In genomic region chr5:172110260-172110815, GRCh38 we compare ENCODE assay signal across 8 cellular contexts.
DNase-seq lines count a peak whose midpoint lies in the region; ATAC-seq and TF ChIP-seq lines count a peak whose summit lies in the region.

No MANE protein-coding gene starts in this region.

- H3K27ac ChIP-seq in BLaER1 (peak overlapping the region; percentile 71), KMS-11 (no peak overlapping the region)
- peak overlapping the region; percentile 71 for H3K27ac ChIP-seq in naive thymus-derived CD4-positive, alpha-beta T cell (ENCODE audit: low read depth, low read length)

- H3K4me1 ChIP-seq in BLaER1 = peaks cover 88% of the 10 kb centered on the region
- peaks cover 33% of the 10 kb centered on the region for H3K4me1 ChIP-seq in KMS-11 (ENCODE audit: low read depth, poor library complexity, severe bottlenecking)
- H3K4me1 ChIP-seq in naive thymus-derived CD4-positive, alpha-beta T cell (ENCODE audit: control insufficient read depth in 2 of 2, insufficient read depth in 2 of 2, low read length in 2 of 2) = peaks cover 62 to 67% of the 10 kb centered on the region in 2 donors

- no peaks in the 10 kb centered on the region for H3K9me3 Mint-ChIP-seq in central memory CD8-positive, alpha-beta T cell
- no peaks in the 10 kb centered on the region for H3K9me3 Mint-ChIP-seq in naive thymus-derived CD4-positive, alpha-beta T cell

- H2AFZ ChIP-seq in KMS-11 (ENCODE audit: low read depth) = no peak overlapping the region

- H3K27me3 ChIP-seq in BLaER1 (no peaks in the 10 kb centered on the region), KMS-11 (ENCODE audit: insufficient read depth, low read depth) (no peaks in the 10 kb centered on the region)
- no peaks in the 10 kb centered on the region for H3K27me3 ChIP-seq in naive thymus-derived CD4-positive, alpha-beta T cell (ENCODE audit: control insufficient read depth in 2 of 2, insufficient read depth in 2 of 2, low read length in 2 of 2)

- peaks cover 23% of the 10 kb centered on the region for H3K36me3 ChIP-seq in BLaER1
- no peaks in the 10 kb centered on the region for H3K36me3 ChIP-seq in KMS-11 (ENCODE audit: insufficient read depth)
- peaks cover 6 to 33% (median 9%) of the 10 kb centered on the region in 3 experiments for H3K36me3 ChIP-seq in naive thymus-derived CD4-positive, alpha-beta T cell (ENCODE audit: control insufficient read depth in 2 of 3, insufficient read depth in 3 of 3, low read length in 3 of 3)

- H3K4me3 Mint-ChIP-seq in central memory CD8-positive, alpha-beta T cell = peak overlapping the region; percentile 79
- peak overlapping the region in 9 of 10 donors; percentile 23 to 79 (median 62) for H3K4me3 Mint-ChIP-seq in naive thymus-derived CD4-positive, alpha-beta T cell

- H4K20me1 ChIP-seq in BLaER1 (peaks cover 35% of the 10 kb centered on the region; the same call in 1 of the 2 replicates), KMS-11 (ENCODE audit: insufficient read depth) (no peaks in the 10 kb centered on the region)

- H3K9ac ChIP-seq in BLaER1 = 0 out of 2 replicates have a peak overlapping the region, but pooled peaks have one; percentile 26
- peak overlapping the region; percentile 22; the same call in 1 of the 2 replicates for H3K9ac ChIP-seq in KMS-11

- no peaks in the 10 kb centered on the region for H3K9me3 ChIP-seq in BLaER1
- H3K9me3 ChIP-seq in naive thymus-derived CD4-positive, alpha-beta T cell (ENCODE audit: control insufficient read depth in 2 of 3, low read length in 3 of 3) = no peaks in the 10 kb centered on the region

- no peak for ATAC-seq in central memory CD8-positive, alpha-beta T cell (replicated peaks; ENCODE audit: extremely low read depth, poor library complexity, severe bottlenecking)
- no peak for ATAC-seq in naive thymus-derived CD4-positive, alpha-beta T cell
- ATAC-seq in left lobe of liver (no peak), GM21526 (IDR thresholded peaks at IDR 0.05; ENCODE audit: low FRiP score, unreplicated experiment) (no peak)

- CTCF ChIA-PET in naive thymus-derived CD4-positive, alpha-beta T cell (lab: Charles Lee) = interaction anchor here (1.0 to 4.5 kb wide), 3 partner anchors 41 to 183 kb away, joined by 3 to 43 read pairs (median 4); partner anchors contain the start of gene STK10

- H3K36me3 Mint-ChIP-seq in central memory CD8-positive, alpha-beta T cell (ENCODE audit: insufficient read depth) = peaks cover 46% of the 10 kb centered on the region
- peaks cover 0 to 51% (median 16%) of the 10 kb centered on the region in 5 donors for H3K36me3 Mint-ChIP-seq in naive thymus-derived CD4-positive, alpha-beta T cell

- no peaks in the 10 kb centered on the region for H3K27me3 Mint-ChIP-seq in central memory CD8-positive, alpha-beta T cell
- no peaks in the 10 kb centered on the region for H3K27me3 Mint-ChIP-seq in naive thymus-derived CD4-positive, alpha-beta T cell

- intact Hi-C loops in naive thymus-derived CD4-positive, alpha-beta T cell (cut with micrococcal nuclease) = loop anchor here (2.0 to 5.0 kb wide), 3 partner anchors 40 to 662 kb away; partner anchors contain the start of genes DUSP1 (in 1 of the 2) and FBXW11 (in 1 of the 2)

- peaks cover 71% of the 10 kb centered on the region for H3K4me1 Mint-ChIP-seq in central memory CD8-positive, alpha-beta T cell
- peaks cover 42 to 81% (median 72%) of the 10 kb centered on the region in 7 donors for H3K4me1 Mint-ChIP-seq in naive thymus-derived CD4-positive, alpha-beta T cell

- POLR2A ChIA-PET in naive thymus-derived CD4-positive, alpha-beta T cell (lab: Charles Lee) = interaction anchor here (1.0 to 7.6 kb wide), 6 partner anchors 32 to 78 kb away, joined by 3 to 71 read pairs (median 11); partner anchors contain the start of gene STK10

- H3K4me3 ChIP-seq in BLaER1 = no peak overlapping the region; the same call in 1 of the 2 replicates
- H3K4me3 ChIP-seq in KMS-11 (IDR thresholded peaks at IDR 0.05; ENCODE audit: insufficient read depth, low read depth, low read length) = no peak overlapping the region
- no peak overlapping the region for H3K4me3 ChIP-seq in naive thymus-derived CD4-positive, alpha-beta T cell (ENCODE audit: low read length)

- no peak for TF ChIP-seq CTCF in KMS-11 (conservative IDR thresholded peaks at IDR 0.05; ENCODE audit: low read depth, low read length)

- H3K79me2 ChIP-seq in KMS-11 (ENCODE audit: insufficient read depth, low read depth) = no peaks in the 10 kb centered on the region

- DNase-seq in central memory CD8-positive, alpha-beta T cell (ENCODE audit: low spot score in 2 of 2) = no peak
- DNase-seq in naive thymus-derived CD4-positive, alpha-beta T cell = no peak
- DNase-seq in midbrain (lab: John Stamatoyannopoulos, UW) = no peak
- no peak for DNase-seq in activated CD8-positive, alpha-beta memory T cell treated with anti-CD3 and anti-CD28 coated beads, Interleukin-2, amount 50 U/mL, for 4 hours
- no peak for DNase-seq in left lobe of liver (ENCODE audit: low spot score)

- peak overlapping the region; percentile 88 for H3K4me2 ChIP-seq in BLaER1
- H3K4me2 ChIP-seq in KMS-11 = no peak overlapping the region

- peak overlapping the region; percentile 95 for H3K27ac Mint-ChIP-seq in central memory CD8-positive, alpha-beta T cell (ENCODE audit: low read depth)
- peak overlapping the region; percentile 84 to 97 (median 91) for H3K27ac Mint-ChIP-seq in naive thymus-derived CD4-positive, alpha-beta T cell
